In the genomic region with DNA sequence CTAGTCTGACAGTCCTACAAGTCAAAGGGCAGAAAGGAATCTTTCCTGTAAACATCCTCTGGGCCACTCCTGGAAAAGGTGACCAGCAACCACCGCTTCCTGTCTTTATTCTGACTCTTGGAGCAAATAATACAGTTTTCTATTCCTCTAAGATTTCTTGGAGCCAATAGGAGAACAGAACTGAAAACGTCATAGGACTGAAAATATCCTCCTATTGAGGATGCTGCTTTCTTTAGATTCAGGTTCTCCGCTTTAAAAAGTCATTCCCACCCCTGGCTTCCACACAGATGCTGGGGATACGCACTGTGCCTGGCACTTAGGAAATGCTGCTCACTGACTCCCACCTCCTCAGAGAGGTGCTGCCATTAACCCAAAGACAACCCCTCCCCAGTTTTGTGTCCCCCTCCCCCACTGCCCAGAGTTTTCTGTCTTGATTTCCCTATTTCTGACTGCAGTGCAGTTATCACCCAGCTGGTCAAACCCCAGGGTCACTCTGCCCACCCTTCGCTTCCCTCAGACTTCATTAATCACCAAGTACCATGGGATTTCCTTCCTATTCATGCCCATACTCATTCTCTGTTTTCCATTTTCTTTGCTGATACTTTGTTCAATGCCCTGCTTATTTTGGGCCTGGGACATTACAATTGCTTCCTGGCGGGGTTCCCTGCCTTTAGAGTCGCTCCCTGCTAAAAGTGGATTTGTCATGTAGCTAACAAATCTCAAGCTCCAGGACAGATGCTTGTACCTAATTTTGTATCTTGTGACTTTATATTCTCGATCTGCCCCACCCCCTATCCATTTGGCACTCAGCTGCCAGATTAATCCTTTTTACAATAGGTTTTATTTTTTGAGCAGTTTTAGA, we compare ENCODE assay signal across 21 cellular contexts.
A peak's percentile ranks its signal among the peaks of the same experiment; 100 is the strongest.
DNase-seq lines count a peak whose midpoint lies in the region; FAIRE-seq and TF ChIP-seq lines count a peak whose summit lies in the region.
"Had no signal": no experiment of that assay in that cellular context is flagged by ENCODE, and none has a peak within 500 bp of the region (broad histone marks: within the 10 kb centered on the region; RNA-seq: fewer than 3 reads in every experiment).

No MANE protein-coding gene starts in this region.

- POLR2A ChIA-PET in endothelial cell of umbilical vein (lab: Charles Lee), result interaction anchor here (0.9 to 1.3 kb wide), 3 partner anchors 23 to 86 kb away, joined by 3 to 4 read pairs (median 3); partner anchors contain the start of gene ARHGAP29

- dilution Hi-C loops in endothelial cell of umbilical vein (cut with MboI; ENCODE audit: extremely low pct_ligation_motif_present, low sequenced_read_pairs), result no loop called here

- H3K9me3 ChIP-seq in endothelial cell of umbilical vein (replicated peaks; ENCODE audit: control insufficient read depth, insufficient read depth, low read length), result no peaks in the 10 kb centered on the region
- no peaks in the 10 kb centered on the region for H3K9me3 ChIP-seq in testis
- H3K9me3 ChIP-seq: SJCRH30, tibial artery had no signal

- DNase-seq in M059J (ENCODE audit: low read depth) (peak; percentile 64), endothelial cell of umbilical vein (ENCODE audit: low read depth, low spot score) (peak; percentile 72), lung microvascular endothelial cell (ENCODE audit: low read depth in 2 of 2) (peak; percentile 46 to 51), testis (peak; percentile 35), T1000 (lab: John Stamatoyannopoulos, UW) (no peak), NCI-H774 (lab: John Stamatoyannopoulos, UW) (no peak)
- DNase-seq in stimulated activated CD4-positive, alpha-beta T cell treated with anti-CD3 and anti-CD28 coated beads, Interleukin-4, amount 100 ng/mL, for 24 hours, result no peak
- DNase-seq: activated CD4-positive, alpha-beta T cell treated with anti-CD3 and anti-CD28 coated beads, Interleukin-2, amount 50 U/mL, for 48 hours; activated naive CD4-positive, alpha-beta T cell treated with anti-CD3 and anti-CD28 coated beads for 36 hours; aorta; CD8-positive, alpha-beta memory T cell; effector CD4-positive, alpha-beta T cell; HFFc6; NCI-H1092; NCI-H2081 treated with DMSO at 0.1 percent for 48 hours; NCI-H526; SJCRH30; T-helper 17 cell; tibial artery; WERI-Rb-1 had no signal

- H3K4me3 ChIP-seq in endothelial cell of umbilical vein (replicated peaks in 1 of 3; ENCODE audit: insufficient read depth in 1 of 3, low read depth in 1 of 3, low read length in 3 of 3), result no peak overlapping the region
- H3K4me3 ChIP-seq in testis, result no peak overlapping the region
- H3K4me3 ChIP-seq: SJCRH30, tibial artery had no signal

- no peaks in the 10 kb centered on the region for H3K79me2 ChIP-seq in endothelial cell of umbilical vein (ENCODE audit: control insufficient read depth, insufficient read depth, low read length)

- no peaks in the 10 kb centered on the region for H3K36me3 ChIP-seq in endothelial cell of umbilical vein (ENCODE audit: control insufficient read depth in 2 of 2, extremely low read depth in 1 of 2, insufficient read depth in 2 of 2, low read length in 2 of 2)
- H3K36me3 ChIP-seq in testis (ENCODE audit: low read depth, missing control alignments), result no peaks in the 10 kb centered on the region
- H3K36me3 ChIP-seq: SJCRH30, tibial artery, WERI-Rb-1 had no signal

- no peak overlapping the region for H2AFZ ChIP-seq in endothelial cell of umbilical vein (ENCODE audit: low read depth, low read length)

- peak overlapping the region; percentile 83 for H3K27ac ChIP-seq in endothelial cell of umbilical vein (ENCODE audit: insufficient read depth, low read depth, low read length)
- H3K27ac ChIP-seq in testis, result peak overlapping the region; percentile 31 to 69
- H3K27ac ChIP-seq: KMS-11, SJCRH30, WERI-Rb-1 had no signal

- H3K4me1 ChIP-seq in endothelial cell of umbilical vein (ENCODE audit: control insufficient read depth, extremely low read depth, insufficient read depth, low read length), result peaks cover 76% of the 10 kb centered on the region
- peaks cover 15% of the 10 kb centered on the region for H3K4me1 ChIP-seq in testis

- 58 to 67% methylated on average over 8 of the region's 8 CpGs for WGBS in testis, 2 donors

- intact Hi-C loops in endothelial cell of umbilical vein (cut with micrococcal nuclease), result loop anchor here (1.0 kb wide), 1 partner anchor 19 kb away; no protein-coding TSS in a partner anchor
- intact Hi-C loops in testis (cut with DNase I; ENCODE audit: low total_unique reads), result loop anchor here (10.0 kb wide), 1 partner anchor 75 kb away; no protein-coding TSS in a partner anchor

- H3K9me1 ChIP-seq in endothelial cell of umbilical vein (replicated peaks; ENCODE audit: control insufficient read depth, extremely low read depth, insufficient read depth, low read length), result no peaks in the 10 kb centered on the region

- H3K27me3 ChIP-seq in endothelial cell of umbilical vein (ENCODE audit: control insufficient read depth in 2 of 2, insufficient read depth in 2 of 2, low read length in 2 of 2) (no peaks in the 10 kb centered on the region), testis (no peaks in the 10 kb centered on the region)
- H3K27me3 ChIP-seq: SJCRH30, tibial artery had no signal

- no peak for TF ChIP-seq CTCF in endothelial cell of umbilical vein (IDR thresholded peaks at IDR 0.05; ENCODE audit: extremely low read depth in 1 of 2, insufficient read depth in 1 of 2, low read depth in 1 of 2, low read length in 2 of 2)
- TF ChIP-seq CTCF in testis (IDR thresholded peaks at IDR 0.05), result no peak

- TF ChIP-seq POLR2A in endothelial cell of umbilical vein (IDR thresholded peaks at IDR 0.05; ENCODE audit: low read depth, low read length) (peak; percentile 51), testis (IDR thresholded peaks at IDR 0.05) (no peak)

- CTCF ChIA-PET in endothelial cell of umbilical vein (lab: Charles Lee), result interaction anchor here (1.2 to 1.3 kb wide), 2 partner anchors 23 to 281 kb away, joined by 4 read pairs; no protein-coding TSS in a partner anchor

- peak overlapping the region; percentile 22 for H3K9ac ChIP-seq in endothelial cell of umbilical vein (replicated peaks; ENCODE audit: extremely low read depth, insufficient read depth, low read length)
- H3K9ac ChIP-seq: KMS-11 had no signal

- H3K4me2 ChIP-seq in endothelial cell of umbilical vein (ENCODE audit: insufficient read depth, low read length), result peak overlapping the region; percentile 65
- H3K4me2 ChIP-seq: KMS-11 had no signal

- FAIRE-seq in endothelial cell of umbilical vein (lab: Jason Lieb, UNC), result peak; percentile 84

- H4K20me1 ChIP-seq in endothelial cell of umbilical vein (replicated peaks; ENCODE audit: control insufficient read depth, extremely low read depth, insufficient read depth, low read length), result no peaks in the 10 kb centered on the region

- TSS peak; percentile 20 for BruUV-seq in endothelial cell of umbilical vein (replicated peaks; lab: Mats Ljungman, UMichigan)

TF ChIP-seq in endothelial cell of umbilical vein, 7 proteins besides CTCF, POLR2A, EP300 and RAD21:
- TF ChIP-seq, protein P1, sequence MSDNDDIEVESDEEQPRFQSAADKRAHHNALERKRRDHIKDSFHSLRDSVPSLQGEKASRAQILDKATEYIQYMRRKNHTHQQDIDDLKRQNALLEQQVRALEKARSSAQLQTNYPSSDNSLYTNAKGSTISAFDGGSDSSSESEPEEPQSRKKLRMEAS (IDR thresholded peaks at IDR 0.05; ENCODE audit: insufficient read depth, insufficient read length), result no peak
- TF ChIP-seq GATA2 (IDR thresholded peaks at IDR 0.05; ENCODE audit: insufficient read depth, insufficient read length, low read depth, low read length), result peak; percentile 59
- TF ChIP-seq EZH2 (IDR thresholded peaks at IDR 0.05; ENCODE audit: borderline replicate concordance, low read depth, low read length, severe bottlenecking), result no peak
- TF ChIP-seq POLR2AphosphoS5 (IDR thresholded peaks at IDR 0.05; ENCODE audit: insufficient read depth, low read depth, low read length), result peak; percentile 5
- no peak for TF ChIP-seq FOS (IDR thresholded peaks at IDR 0.05; ENCODE audit: borderline replicate concordance, insufficient read depth, low read length)
- no peak for TF ChIP-seq MYC (IDR thresholded peaks at IDR 0.05; ENCODE audit: low read depth, low read length)
- peak; percentile 15 for TF ChIP-seq JUN (IDR thresholded peaks at IDR 0.05; ENCODE audit: borderline replicate concordance, insufficient read depth, insufficient read length, low read depth)

Comparison
In these comparisons a context has a peak if more than half of its experiments do, and no peak if none do; other contexts are left out.
1. DNase-seq: peak in M059J (single experiment), endothelial cell of umbilical vein (single experiment), lung microvascular endothelial cell (2 of 2) and testis (single experiment); none in stimulated activated CD4-positive, alpha-beta T cell treated with anti-CD3 and anti-CD28 coated beads, Interleukin-4, amount 100 ng/mL, for 24 hours (single experiment), T1000 (single experiment) and NCI-H774 (single experiment).